1 cellular context compared by ENCODE assay signal in genomic region chr17:58344791-58345157, GRCh38.
TF ChIP-seq lines count a peak whose summit lies in the region.

No MANE protein-coding gene starts in this region.

TF ChIP-seq in HepG2, 621 proteins besides CTCF, POLR2A, EP300 and RAD21:
- TF ChIP-seq MAFK (conservative IDR thresholded peaks at IDR 0.05 in 1 of 2, IDR thresholded peaks at IDR 0.05 in 1 of 2; ENCODE audit: low read length in 2 of 2) = peak; percentile 24 to 25; a peak in 1 of 4 replicates
- TF ChIP-seq POLR2G (IDR thresholded peaks at IDR 0.05; ENCODE audit: low read depth, low read length) = 0 out of 2 replicates have a peak, but pooled peaks have one; percentile 17
- no peak for TF ChIP-seq SNAPC2 (CRISPR knock-in tag; IDR thresholded peaks at IDR 0.05)
- TF ChIP-seq SRSF9 (IDR thresholded peaks at IDR 0.05; ENCODE audit: borderline replicate concordance, insufficient read depth, low read depth, low read length, poor library complexity, severe bottlenecking) = no peak
- no peak for TF ChIP-seq MEIS2 (CRISPR knock-in tag; IDR thresholded peaks at IDR 0.05)
